14 cellular contexts compared by ENCODE assay signal in genomic region chr13:27968316-27969072, GRCh38. TPM values are rescaled to one million over a fixed set of nuclear protein-coding genes. Genes with fewer than 3 reads are reported as not detected.
DNase-seq lines count a peak whose midpoint lies in the region; ATAC-seq and TF ChIP-seq lines count a peak whose summit lies in the region.
"Had no signal": no experiment of that assay in that cellular context is flagged by ENCODE, and none has a peak within 500 bp of the region (broad histone marks: within the 10 kb centered on the region; RNA-seq: fewer than 3 reads in every experiment).

No MANE protein-coding gene starts in this region.

- H4K20me1 ChIP-seq in neural progenitor cell (ENCODE audit: low read depth) = peaks cover 95% of the 10 kb centered on the region

- H3K36me3 ChIP-seq in MG63 (no peaks in the 10 kb centered on the region), colonic mucosa (no peaks in the 10 kb centered on the region), neural progenitor cell (no peaks in the 10 kb centered on the region)
- no peaks in the 10 kb centered on the region for H3K36me3 ChIP-seq in CD8-positive, alpha-beta memory T cell (ENCODE audit: insufficient read depth, low read length)

- peaks cover 36% of the 10 kb centered on the region for H3K4me1 Mint-ChIP-seq in neural progenitor cell
- H3K4me1 Mint-ChIP-seq in activated CD8-positive, alpha-beta T cell treated with anti-CD3 and anti-CD28 coated beads for 36 hours (ENCODE audit: low read depth) = peaks cover 22% of the 10 kb centered on the region
- H3K4me1 Mint-ChIP-seq in CD8-positive, alpha-beta memory T cell = peaks cover 9 to 38% (median 13%) of the 10 kb centered on the region in 3 donors

- DNase-seq in ELF-1 (ENCODE audit: low read depth, low spot score) (peak; percentile 52), MG63 (peak; percentile 42), colonic mucosa (peak; percentile 21), neural progenitor cell (ENCODE audit: low spot score) (peak; percentile 77), AML-193 (lab: John Stamatoyannopoulos, UW) (no peak)
- no peak for DNase-seq in activated CD8-positive, alpha-beta T cell treated with anti-CD3 and anti-CD28 coated beads for 36 hours
- DNase-seq in CD8-positive, alpha-beta memory T cell = no peak
- DNase-seq: activated CD4-positive, alpha-beta T cell treated with anti-CD3 and anti-CD28 coated beads, Interleukin-2, amount 50 U/mL, for 1 hour; aorta; DMS79 treated with DMSO at 0.1 percent for 48 hours; Karpas-422; PC-9 had no signal

- intact Hi-C loops in colonic mucosa (cut with DNase I) = no loop called here
- intact Hi-C loops in activated CD8-positive, alpha-beta T cell treated with anti-CD3 and anti-CD28 coated beads for 36 hours (cut with micrococcal nuclease) = loop anchor here (5.0 kb wide), 2 partner anchors 41 to 171 kb away; no protein-coding TSS in a partner anchor

- peak overlapping the region; percentile 74 for H3K4me2 ChIP-seq in neural progenitor cell
- H3K4me2 ChIP-seq: PC-9 had no signal

- CTCF ChIA-PET in activated CD8-positive, alpha-beta T cell treated with anti-CD3 and anti-CD28 coated beads for 36 hours (lab: Charles Lee) = interaction anchor here (1.1 to 7.0 kb wide), 5 partner anchors 9 to 138 kb away, joined by 3 to 46 read pairs (median 3); no protein-coding TSS in a partner anchor
- CTCF ChIA-PET in CD8-positive, alpha-beta memory T cell (lab: Charles Lee) = interaction anchor here (1.1 kb wide), 1 partner anchor 138 kb away, joined by 3 read pairs; no protein-coding TSS in a partner anchor

- no peak overlapping the region for H3K4me3 Mint-ChIP-seq in neural progenitor cell
- H3K4me3 Mint-ChIP-seq in activated CD8-positive, alpha-beta T cell treated with anti-CD3 and anti-CD28 coated beads for 36 hours = no peak overlapping the region
- H3K4me3 Mint-ChIP-seq in CD8-positive, alpha-beta memory T cell = no peak overlapping the region

- peak overlapping the region; percentile 91 for H3K27ac ChIP-seq in colonic mucosa
- H3K27ac ChIP-seq in neural progenitor cell = no peak overlapping the region
- no peak overlapping the region for H3K27ac ChIP-seq in CD8-positive, alpha-beta memory T cell (ENCODE audit: low read depth, low read length)
- H3K27ac ChIP-seq: PC-9 had no signal

- POLR2A ChIA-PET in activated CD8-positive, alpha-beta T cell treated with anti-CD3 and anti-CD28 coated beads for 36 hours (lab: Charles Lee) = no interaction called here
- POLR2A ChIA-PET in CD8-positive, alpha-beta memory T cell (lab: Charles Lee) = no interaction called here

- H3K36me3 Mint-ChIP-seq in neural progenitor cell = no peaks in the 10 kb centered on the region
- H3K36me3 Mint-ChIP-seq in activated CD8-positive, alpha-beta T cell treated with anti-CD3 and anti-CD28 coated beads for 36 hours (ENCODE audit: low read depth) = no peaks in the 10 kb centered on the region
- H3K36me3 Mint-ChIP-seq in CD8-positive, alpha-beta memory T cell = peaks cover 0 to 1% (median 0%) of the 10 kb centered on the region in 3 donors

- no peak for ATAC-seq in activated CD8-positive, alpha-beta T cell treated with anti-CD3 and anti-CD28 coated beads for 36 hours
- ATAC-seq in HG02623 (IDR thresholded peaks at IDR 0.05; ENCODE audit: unreplicated experiment) = no peak

- peak overlapping the region; percentile 37 for H3K4me3 ChIP-seq in MG63
- H3K4me3 ChIP-seq in colonic mucosa = peak overlapping the region; percentile 75
- peak overlapping the region; percentile 29 for H3K4me3 ChIP-seq in neural progenitor cell
- H3K4me3 ChIP-seq in CD8-positive, alpha-beta memory T cell (ENCODE audit: low read length) = no peak overlapping the region
- H3K4me3 ChIP-seq: PC-9 had no signal

- no peaks in the 10 kb centered on the region for H3K9me3 Mint-ChIP-seq in neural progenitor cell
- H3K9me3 Mint-ChIP-seq in activated CD8-positive, alpha-beta T cell treated with anti-CD3 and anti-CD28 coated beads for 36 hours = no peaks in the 10 kb centered on the region
- no peaks in the 10 kb centered on the region for H3K9me3 Mint-ChIP-seq in CD8-positive, alpha-beta memory T cell

- no peak overlapping the region for H3K27ac Mint-ChIP-seq in neural progenitor cell
- no peak overlapping the region for H3K27ac Mint-ChIP-seq in activated CD8-positive, alpha-beta T cell treated with anti-CD3 and anti-CD28 coated beads for 36 hours
- H3K27ac Mint-ChIP-seq in CD8-positive, alpha-beta memory T cell = no peak overlapping the region

- no peaks in the 10 kb centered on the region for H3K79me2 ChIP-seq in neural progenitor cell (ENCODE audit: low read depth)

- no peak for TF ChIP-seq CTCF in colonic mucosa (IDR thresholded peaks at IDR 0.05)
- peak; percentile 32 for TF ChIP-seq CTCF in neural progenitor cell (IDR thresholded peaks at IDR 0.05)
- no peak for TF ChIP-seq CTCF in activated CD8-positive, alpha-beta T cell treated with anti-CD3 and anti-CD28 coated beads for 36 hours (IDR thresholded peaks at IDR 0.05)

- peaks cover 3% of the 10 kb centered on the region for H3K4me1 ChIP-seq in colonic mucosa
- peaks cover 59% of the 10 kb centered on the region for H3K4me1 ChIP-seq in neural progenitor cell
- H3K4me1 ChIP-seq in CD8-positive, alpha-beta memory T cell (ENCODE audit: insufficient read depth, low read length) = no peaks in the 10 kb centered on the region

- H3K9ac ChIP-seq in colonic mucosa (ENCODE audit: low read depth in 2 of 2, low read length in 2 of 2) = peak overlapping the region; percentile 98 to 100
- H3K9ac ChIP-seq in neural progenitor cell = no peak overlapping the region

- peaks cover 27% of the 10 kb centered on the region for H3K27me3 ChIP-seq in MG63
- peaks cover 34% of the 10 kb centered on the region for H3K27me3 ChIP-seq in colonic mucosa
- H3K27me3 ChIP-seq in neural progenitor cell = peaks cover 100% of the 10 kb centered on the region
- peaks cover 35% of the 10 kb centered on the region for H3K27me3 ChIP-seq in CD8-positive, alpha-beta memory T cell (ENCODE audit: insufficient read depth, low read length, poor library complexity, severe bottlenecking)

- no peaks in the 10 kb centered on the region for H3K9me3 ChIP-seq in MG63
- H3K9me3 ChIP-seq in colonic mucosa = no peaks in the 10 kb centered on the region
- H3K9me3 ChIP-seq in neural progenitor cell (ENCODE audit: low read depth) = no peaks in the 10 kb centered on the region
- H3K9me3 ChIP-seq in CD8-positive, alpha-beta memory T cell (ENCODE audit: low read length) = no peaks in the 10 kb centered on the region

- peaks cover 55% of the 10 kb centered on the region for H3F3A ChIP-seq in neural progenitor cell (ENCODE audit: low read depth)

- peaks cover 88% of the 10 kb centered on the region for H3K27me3 Mint-ChIP-seq in neural progenitor cell (ENCODE audit: insufficient read depth, low read depth)
- peaks cover 73% of the 10 kb centered on the region for H3K27me3 Mint-ChIP-seq in activated CD8-positive, alpha-beta T cell treated with anti-CD3 and anti-CD28 coated beads for 36 hours
- peaks cover 64 to 82% of the 10 kb centered on the region in 2 donors for H3K27me3 Mint-ChIP-seq in CD8-positive, alpha-beta memory T cell

- no peak overlapping the region for H2AFZ ChIP-seq in neural progenitor cell (replicated peaks)
- H2AFZ ChIP-seq: PC-9 had no signal

RNA-seq across cellular contexts. Expression of gene CDX2, which starts 0.6 kb away (rescaled TPM):
- 0.07 TPM in 1 of 2 replicates, not detected in the other for total RNA-seq in MG63 (2014; rRNA removed; shearing (Covaris generic); ENCODE audit: low replicate concordance)
- total RNA-seq in colonic mucosa (100 to 1,000 TPM; 271 to 391 TPM), neural progenitor cell (ENCODE audit: low replicate concordance) (not detected in 2 replicates)
- not detected for total RNA-seq in activated CD8-positive, alpha-beta T cell treated with anti-CD3 and anti-CD28 coated beads for 36 hours
- not detected for total RNA-seq in CD8-positive, alpha-beta memory T cell
- not detected for polyA plus RNA-seq in CD8-positive, alpha-beta memory T cell
- total RNA-seq: aorta, fibroblast of lung, PC-9 had no signal
- polyA plus RNA-seq: fibroblast of lung had no signal

RNA-seq across cellular contexts. Expression of gene URAD, which starts 20.0 kb away (rescaled TPM):
- not detected in 2 replicates for total RNA-seq in MG63 (2014; rRNA removed; shearing (Covaris generic); ENCODE audit: low replicate concordance)
- total RNA-seq in colonic mucosa = 10 to 100 TPM; 26.9 to 40.7 TPM
- total RNA-seq in neural progenitor cell (ENCODE audit: low replicate concordance) = not detected in 2 replicates
- total RNA-seq in activated CD8-positive, alpha-beta T cell treated with anti-CD3 and anti-CD28 coated beads for 36 hours = not detected
- total RNA-seq in CD8-positive, alpha-beta memory T cell = not detected
- polyA plus RNA-seq in CD8-positive, alpha-beta memory T cell = not detected
- total RNA-seq: aorta, fibroblast of lung, PC-9 had no signal
- polyA plus RNA-seq: aorta, fibroblast of lung had no signal

RNA-seq across cellular contexts. Expression of gene PDX1, which starts 48.7 kb away (rescaled TPM):
- total RNA-seq in MG63 (2014; rRNA removed; shearing (Covaris generic); ENCODE audit: low replicate concordance) = not detected in 2 replicates
- total RNA-seq in colonic mucosa = under 1 TPM; 0.35 to 0.54 TPM
- not detected in 2 replicates for total RNA-seq in neural progenitor cell (ENCODE audit: low replicate concordance)
- total RNA-seq in activated CD8-positive, alpha-beta T cell treated with anti-CD3 and anti-CD28 coated beads for 36 hours = not detected
- not detected for total RNA-seq in CD8-positive, alpha-beta memory T cell
- not detected for polyA plus RNA-seq in CD8-positive, alpha-beta memory T cell
- total RNA-seq: aorta, fibroblast of lung, PC-9 had no signal
- polyA plus RNA-seq: fibroblast of lung had no signal

Comparison
In these comparisons a context has a peak if more than half of its experiments do, and no peak if none do; other contexts are left out.
1. DNase-seq: peak in ELF-1 (single experiment), MG63 (single experiment), colonic mucosa (single experiment) and neural progenitor cell (single experiment); none in activated CD8-positive, alpha-beta T cell treated with anti-CD3 and anti-CD28 coated beads for 36 hours (single experiment), AML-193 (0 of 2) and CD8-positive, alpha-beta memory T cell (0 of 5).
2. RNA of gene CDX2, which starts 0.6 kb away (total RNA-seq): 271 to 391 TPM in colonic mucosa; 0.07 TPM in MG63, not detected in neural progenitor cell, not detected in activated CD8-positive, alpha-beta T cell treated with anti-CD3 and anti-CD28 coated beads for 36 hours and not detected in CD8-positive, alpha-beta memory T cell; every median in the first group is over 100 times any median in the second.
3. RNA of gene URAD, which starts 20.0 kb away (total RNA-seq): 26.9 to 40.7 TPM in colonic mucosa; not detected in MG63, not detected in neural progenitor cell, not detected in activated CD8-positive, alpha-beta T cell treated with anti-CD3 and anti-CD28 coated beads for 36 hours and not detected in CD8-positive, alpha-beta memory T cell; every median in the first group is over 10 times any median in the second.